In the genomic region with DNA sequence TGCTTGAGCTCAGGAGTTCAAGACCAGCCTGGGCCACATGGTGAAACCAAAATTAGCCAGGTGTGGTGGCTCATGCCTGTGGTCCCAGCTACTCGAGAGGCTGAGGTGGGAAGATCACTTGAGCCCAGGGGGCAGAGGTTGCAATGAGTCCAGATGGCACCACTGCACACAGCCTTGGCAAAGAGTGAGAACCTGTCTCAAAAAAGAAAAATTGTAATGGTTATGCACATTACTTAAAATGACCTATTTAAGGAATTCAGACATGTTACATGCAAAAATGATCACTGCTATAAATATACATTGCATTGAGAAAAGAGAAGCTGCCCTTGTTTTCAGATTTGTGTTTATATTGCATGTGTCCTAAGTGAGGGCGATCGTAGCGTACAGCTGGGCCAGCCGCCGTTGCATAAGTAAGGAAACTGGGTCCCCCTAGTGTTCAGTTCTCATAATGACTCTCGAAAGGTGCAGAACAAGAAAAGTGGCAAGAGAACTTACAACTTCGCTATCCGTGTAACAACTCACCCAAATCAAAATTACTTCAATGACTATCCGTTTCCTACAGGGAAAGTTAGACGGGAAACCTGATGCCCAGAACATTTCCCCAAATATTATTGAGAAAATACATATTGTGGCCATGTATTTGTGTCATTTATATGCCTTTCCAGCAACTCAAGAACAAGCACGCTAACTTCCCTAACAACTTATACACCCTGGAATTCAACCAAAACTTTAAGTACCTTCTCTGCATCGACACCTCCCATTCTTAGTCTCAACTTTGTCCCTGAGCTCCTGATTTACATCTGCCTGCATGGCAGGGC, we compare ENCODE assay signal across 8 cellular contexts. TPM values are rescaled to one million over a fixed set of nuclear protein-coding genes. Genes with fewer than 3 reads are reported as not detected.
DNase-seq lines count a peak whose midpoint lies in the region; ATAC-seq and TF ChIP-seq lines count a peak whose summit lies in the region.
"Not testable (repeated sequence)": the region's sequence is repeated elsewhere in the genome, so short reads cannot be mapped to it uniquely, and the experiment has no call there.

No MANE protein-coding gene starts in this region.

- DNase-seq in DND-41 (peak; percentile 73), NCI-H146 (lab: John Stamatoyannopoulos, UW) (peak; percentile 68), SIG-M5 treated with dmso at 0.1 percent for 504 hours (lab: John Stamatoyannopoulos, UW; ENCODE audit: unreplicated experiment) (peak; percentile 78), fibroblast of villous mesenchyme (ENCODE audit: low read depth) (peak; percentile 77), tibial nerve (ENCODE audit: low spot score in 2 of 2) (peak in 1 of 2 donors; percentile 98)
- peak; percentile 58 for DNase-seq in activated naive CD4-positive, alpha-beta T cell treated with anti-CD3 and anti-CD28 coated beads, Interleukin-2, amount 10 ng/mL, durations not matched to agents 7 days and 5 days
- DNase-seq in naive thymus-derived CD8-positive, alpha-beta T cell: peak in 9 of 10 donors; percentile 38 to 90 (median 70)

- CTCF ChIA-PET in HEK293 (lab: Yijun Ruan, JAX): interaction anchor here (0.6 to 2.3 kb wide), 22 partner anchors 9 to 542 kb away, joined by 3 to 12 read pairs (median 4); no protein-coding TSS in a partner anchor
- CTCF ChIA-PET in activated naive CD4-positive, alpha-beta T cell treated with anti-CD3 and anti-CD28 coated beads, Interleukin-2, amount 10 ng/mL, durations not matched to agents 7 days and 5 days (lab: Charles Lee): interaction anchor here (0.7 to 1.7 kb wide), 17 partner anchors 9 to 240 kb away, joined by 3 to 7 read pairs (median 4); partner anchors contain the start of gene LRRC37A3

- not testable (repeated sequence) for H3K79me2 ChIP-seq in DND-41 (ENCODE audit: insufficient read depth, low read length)

- H2AFZ ChIP-seq in DND-41 (ENCODE audit: low read depth, low read length): peak overlapping the region; percentile 63

- H3K27ac ChIP-seq in DND-41 (ENCODE audit: low read length); HEK293 (ENCODE audit: extremely low read depth, low read depth, low read length); tibial nerve: not testable (repeated sequence)

- WGBS in tibial nerve, 2 donors: 5 to 7% methylated on average over 13 of the region's 13 CpGs

- not testable (repeated sequence) for TF ChIP-seq POLR2A in tibial nerve (IDR thresholded peaks at IDR 0.05)

- not testable (repeated sequence) for H3K9ac ChIP-seq in DND-41 (ENCODE audit: low read depth, low read length)

- ATAC-seq in DND-41 (ENCODE audit: insufficient read depth, low read depth): peak; percentile 41
- peak in 1 of 2 donors; percentile 28 for ATAC-seq in naive thymus-derived CD8-positive, alpha-beta T cell

- H3K9me3 Mint-ChIP-seq in activated naive CD4-positive, alpha-beta T cell treated with anti-CD3 and anti-CD28 coated beads, Interleukin-2, amount 10 ng/mL, durations not matched to agents 7 days and 5 days; naive thymus-derived CD8-positive, alpha-beta T cell: not testable (repeated sequence)

- TF ChIP-seq CTCF in DND-41 (IDR thresholded peaks at IDR 0.05; ENCODE audit: borderline replicate concordance, extremely low read depth, low read length, poor library complexity, severe bottlenecking): peak; percentile 69
- TF ChIP-seq CTCF in HEK293 (tag by site-specific recombination; IDR thresholded peaks at IDR 0.05): not testable (repeated sequence)
- peak; percentile 62 for TF ChIP-seq CTCF in fibroblast of villous mesenchyme (IDR thresholded peaks at IDR 0.05; ENCODE audit: insufficient read depth, low read depth, low read length)
- TF ChIP-seq CTCF in tibial nerve (IDR thresholded peaks at IDR 0.05): peak; percentile 54 to 78 (median 63)

- not testable (repeated sequence) for H3K36me3 ChIP-seq in DND-41 (ENCODE audit: insufficient read depth, low read length); HEK293 (ENCODE audit: control insufficient read depth in 2 of 2, insufficient read depth in 1 of 2, low read length in 2 of 2); tibial nerve

- not testable (repeated sequence) for H3K9me3 ChIP-seq in DND-41 (ENCODE audit: insufficient read depth, low read length, severe bottlenecking); HEK293 (ENCODE audit: control insufficient read depth, insufficient read depth, low read depth, low read length); tibial nerve

- not testable (repeated sequence) for H3K4me3 ChIP-seq in DND-41 (ENCODE audit: low read depth in 1 of 2, low read length in 2 of 2); HEK293 (ENCODE audit: low read depth, low read length); fibroblast of villous mesenchyme (ENCODE audit: low read depth, low read length); tibial nerve

- peak in 1 of 2 donors; percentile 20 for TF ChIP-seq EP300 in tibial nerve (IDR thresholded peaks at IDR 0.05)

- H3K27me3 Mint-ChIP-seq in activated naive CD4-positive, alpha-beta T cell treated with anti-CD3 and anti-CD28 coated beads, Interleukin-2, amount 10 ng/mL, durations not matched to agents 7 days and 5 days; naive thymus-derived CD8-positive, alpha-beta T cell: not testable (repeated sequence)

- peaks cover 43% of the 10 kb centered on the region for H3K4me1 Mint-ChIP-seq in activated naive CD4-positive, alpha-beta T cell treated with anti-CD3 and anti-CD28 coated beads, Interleukin-2, amount 10 ng/mL, durations not matched to agents 7 days and 5 days
- peaks cover 10 to 41% (median 28%) of the 10 kb centered on the region in 4 donors for H3K4me1 Mint-ChIP-seq in naive thymus-derived CD8-positive, alpha-beta T cell

- not testable (repeated sequence) for H3K4me3 Mint-ChIP-seq in activated naive CD4-positive, alpha-beta T cell treated with anti-CD3 and anti-CD28 coated beads, Interleukin-2, amount 10 ng/mL, durations not matched to agents 7 days and 5 days
- peak overlapping the region in 6 of 10 donors; percentile 5 to 39 (median 20) for H3K4me3 Mint-ChIP-seq in naive thymus-derived CD8-positive, alpha-beta T cell

- peaks cover 44% of the 10 kb centered on the region for H3K4me1 ChIP-seq in DND-41 (ENCODE audit: insufficient read depth, low read length)
- H3K4me1 ChIP-seq in HEK293 (ENCODE audit: control insufficient read depth, insufficient read depth, low read length): not testable (repeated sequence)
- H3K4me1 ChIP-seq in tibial nerve: peaks cover 0 to 25% (median 3%) of the 10 kb centered on the region in 4 donors

- H3K27ac Mint-ChIP-seq in activated naive CD4-positive, alpha-beta T cell treated with anti-CD3 and anti-CD28 coated beads, Interleukin-2, amount 10 ng/mL, durations not matched to agents 7 days and 5 days: not testable (repeated sequence)
- H3K27ac Mint-ChIP-seq in naive thymus-derived CD8-positive, alpha-beta T cell: peak overlapping the region in 9 of 10 donors; percentile 5 to 75 (median 23)

- H3K4me2 ChIP-seq in DND-41 (ENCODE audit: insufficient read depth, low read length): peak overlapping the region; percentile 47; the same call in 1 of the 2 replicates

- H4K20me1 ChIP-seq in DND-41 (ENCODE audit: insufficient read depth, low read length): not testable (repeated sequence)

- not testable (repeated sequence) for H3K36me3 Mint-ChIP-seq in activated naive CD4-positive, alpha-beta T cell treated with anti-CD3 and anti-CD28 coated beads, Interleukin-2, amount 10 ng/mL, durations not matched to agents 7 days and 5 days; naive thymus-derived CD8-positive, alpha-beta T cell

- POLR2A ChIA-PET in HEK293 (lab: Yijun Ruan, JAX): interaction anchor here (0.9 kb wide), 1 partner anchor 543 kb away, joined by 3 read pairs; no protein-coding TSS in a partner anchor
- POLR2A ChIA-PET in naive thymus-derived CD8-positive, alpha-beta T cell (lab: Charles Lee): interaction anchor here (1.7 kb wide), 1 partner anchor 14 kb away, joined by 5 read pairs; no protein-coding TSS in a partner anchor

- not testable (repeated sequence) for H3K27me3 ChIP-seq in DND-41 (ENCODE audit: insufficient read depth, low read length, poor library complexity); tibial nerve

TF ChIP-seq in HEK293, 187 proteins besides CTCF, POLR2A, EP300 and RAD21:
- TF ChIP-seq ZFP37 (tag by site-specific recombination; IDR thresholded peaks at IDR 0.05) (0 out of 2 replicates have a peak, but pooled peaks have one; percentile 30), ZNF660 (tag by site-specific recombination; IDR thresholded peaks at IDR 0.05) (peak; percentile 62; the same call in 1 of the 2 replicates), ZSCAN30 (tag by site-specific recombination; IDR thresholded peaks at IDR 0.05) (peak; percentile 33; the same call in 1 of the 2 replicates), PRDM1 (tag by site-specific recombination; IDR thresholded peaks at IDR 0.05) (peak; percentile 90), ZNF600 (tag by site-specific recombination; IDR thresholded peaks at IDR 0.05) (peak; percentile 89), ZNF501 (tag by site-specific recombination; IDR thresholded peaks at IDR 0.05) (0 out of 2 replicates have a peak, but pooled peaks have one; percentile 38), ZNF654 (tag by site-specific recombination; IDR thresholded peaks at IDR 0.05; ENCODE audit: low read depth) (peak; percentile 82)

RNA-seq across cellular contexts. Expression of gene LRRC37A3, which starts 42.5 kb away (rescaled TPM):
- total RNA-seq in fibroblast of villous mesenchyme (12.2 and 20.3 TPM in 2 replicates), tibial nerve (10 to 100 TPM in 2 of 4 donors, 1 to 10 TPM in 2; 7.0 to 20.5 (median 10.4) TPM)
- total RNA-seq in naive thymus-derived CD8-positive, alpha-beta T cell: 10 to 100 TPM; 28.5 to 30.1 TPM
- polyA plus RNA-seq in naive thymus-derived CD8-positive, alpha-beta T cell: 1 to 10 TPM in 2 of 3 donors, under 1 TPM in 1; 0.75 to 2.9 (median 1.1) TPM
